In the genomic region with DNA sequence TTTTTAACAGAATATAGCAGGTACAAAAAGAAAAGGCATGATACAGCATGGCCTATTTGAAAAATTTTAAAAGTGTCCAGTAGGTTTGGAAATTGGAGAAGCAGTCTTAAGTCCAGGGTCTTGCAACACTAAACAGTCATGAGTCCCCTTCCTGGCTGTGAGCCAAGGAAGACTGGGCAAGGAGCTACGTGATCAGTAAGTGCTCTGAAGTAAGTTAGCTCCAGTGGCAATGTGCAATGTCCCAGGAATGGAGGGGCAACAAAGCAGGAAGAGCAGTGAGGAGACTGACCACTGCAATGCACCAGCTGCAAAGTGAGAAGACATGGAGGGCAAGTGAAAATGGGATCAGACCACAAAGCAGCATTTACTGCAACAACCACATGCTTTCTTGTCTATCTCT, we compare ENCODE assay signal across 9 cellular contexts.
A peak's percentile ranks its signal among the peaks of the same experiment; 100 is the strongest.
DNase-seq lines count a peak whose midpoint lies in the region; ATAC-seq and FAIRE-seq lines count a peak whose summit lies in the region.
"Had no signal": no experiment of that assay in that cellular context is flagged by ENCODE, and none has a peak within 500 bp of the region (broad histone marks: within the 10 kb centered on the region; RNA-seq: fewer than 3 reads in every experiment).

No MANE protein-coding gene starts in this region.

- H3K27me3 Mint-ChIP-seq in activated naive CD8-positive, alpha-beta T cell, result no peaks in the 10 kb centered on the region
- H3K27me3 Mint-ChIP-seq in activated naive CD8-positive, alpha-beta T cell treated with anti-CD3 and anti-CD28 coated beads, Interleukin-2, amount 50 U/mL, for 24 hours, result no peaks in the 10 kb centered on the region
- H3K27me3 Mint-ChIP-seq: memory B cell had no signal

- no peak for DNase-seq in activated naive CD8-positive, alpha-beta T cell treated with anti-CD3 and anti-CD28 coated beads, Interleukin-2, amount 50 U/mL, for 24 hours
- DNase-seq in amygdala (lab: John Stamatoyannopoulos, UW), result peak in 39 of 56 donors; percentile 2 to 75 (median 14)
- peak; percentile 61 for DNase-seq in left lobe of liver (ENCODE audit: low spot score)
- DNase-seq in urothelium cell line (ENCODE audit: low spot score), result no peak
- no peak for DNase-seq in GOT3 (lab: John Stamatoyannopoulos, UW)

- no peaks in the 10 kb centered on the region for H3K9me3 Mint-ChIP-seq in activated naive CD8-positive, alpha-beta T cell (ENCODE audit: low read depth)
- H3K9me3 Mint-ChIP-seq in activated naive CD8-positive, alpha-beta T cell treated with anti-CD3 and anti-CD28 coated beads, Interleukin-2, amount 50 U/mL, for 24 hours, result no peaks in the 10 kb centered on the region
- H3K9me3 Mint-ChIP-seq: memory B cell had no signal

- H3K4me1 Mint-ChIP-seq in activated naive CD8-positive, alpha-beta T cell (ENCODE audit: low read depth), result peaks cover 21% of the 10 kb centered on the region
- H3K4me1 Mint-ChIP-seq in activated naive CD8-positive, alpha-beta T cell treated with anti-CD3 and anti-CD28 coated beads, Interleukin-2, amount 50 U/mL, for 24 hours, result peaks cover 20% of the 10 kb centered on the region
- H3K4me1 Mint-ChIP-seq: memory B cell had no signal

- H3K27ac Mint-ChIP-seq in activated naive CD8-positive, alpha-beta T cell, result peak overlapping the region; percentile 23
- no peak overlapping the region for H3K27ac Mint-ChIP-seq in activated naive CD8-positive, alpha-beta T cell treated with anti-CD3 and anti-CD28 coated beads, Interleukin-2, amount 50 U/mL, for 24 hours
- H3K27ac Mint-ChIP-seq: memory B cell had no signal

- peaks cover 16% of the 10 kb centered on the region for H3K36me3 Mint-ChIP-seq in activated naive CD8-positive, alpha-beta T cell
- H3K36me3 Mint-ChIP-seq in activated naive CD8-positive, alpha-beta T cell treated with anti-CD3 and anti-CD28 coated beads, Interleukin-2, amount 50 U/mL, for 24 hours (ENCODE audit: low read depth), result peaks cover 75% of the 10 kb centered on the region

- ATAC-seq in activated naive CD8-positive, alpha-beta T cell treated with anti-CD3 and anti-CD28 coated beads, Interleukin-2, amount 50 U/mL, for 24 hours, result no peak
- ATAC-seq in left lobe of liver (peak; percentile 24), GM18868 (IDR thresholded peaks at IDR 0.05; ENCODE audit: unreplicated experiment) (no peak), GM18861 (IDR thresholded peaks at IDR 0.05; ENCODE audit: unreplicated experiment) (no peak)

- H3K4me3 Mint-ChIP-seq in activated naive CD8-positive, alpha-beta T cell, result no peak overlapping the region
- no peak overlapping the region for H3K4me3 Mint-ChIP-seq in activated naive CD8-positive, alpha-beta T cell treated with anti-CD3 and anti-CD28 coated beads, Interleukin-2, amount 50 U/mL, for 24 hours
- H3K4me3 Mint-ChIP-seq: memory B cell had no signal

- FAIRE-seq in urothelium cell line (lab: Jason Lieb, UNC), result peak; percentile 44

Comparison
In these comparisons a context has a peak if more than half of its experiments do, and no peak if none do; other contexts are left out.
1. DNase-seq: peak in amygdala (39 of 56) and left lobe of liver (single experiment); none in activated naive CD8-positive, alpha-beta T cell treated with anti-CD3 and anti-CD28 coated beads, Interleukin-2, amount 50 U/mL, for 24 hours (single experiment), urothelium cell line (single experiment) and GOT3 (single experiment).